In genomic region chr9:113578279-113578865, GRCh38 we compare ENCODE assay signal across 1 cellular context.
TF ChIP-seq lines count a peak whose summit lies in the region.

No MANE protein-coding gene starts in this region.

TF ChIP-seq in GM23338, 12 proteins besides CTCF, POLR2A, EP300 and RAD21 (continued from another document):
- no peak for TF ChIP-seq ZNF462 (CRISPR knock-in tag; IDR thresholded peaks at IDR 0.05)
- no peak for TF ChIP-seq POLR2AphosphoS5 (IDR thresholded peaks at IDR 0.05; ENCODE audit: low read depth)
- TF ChIP-seq, protein P1, sequence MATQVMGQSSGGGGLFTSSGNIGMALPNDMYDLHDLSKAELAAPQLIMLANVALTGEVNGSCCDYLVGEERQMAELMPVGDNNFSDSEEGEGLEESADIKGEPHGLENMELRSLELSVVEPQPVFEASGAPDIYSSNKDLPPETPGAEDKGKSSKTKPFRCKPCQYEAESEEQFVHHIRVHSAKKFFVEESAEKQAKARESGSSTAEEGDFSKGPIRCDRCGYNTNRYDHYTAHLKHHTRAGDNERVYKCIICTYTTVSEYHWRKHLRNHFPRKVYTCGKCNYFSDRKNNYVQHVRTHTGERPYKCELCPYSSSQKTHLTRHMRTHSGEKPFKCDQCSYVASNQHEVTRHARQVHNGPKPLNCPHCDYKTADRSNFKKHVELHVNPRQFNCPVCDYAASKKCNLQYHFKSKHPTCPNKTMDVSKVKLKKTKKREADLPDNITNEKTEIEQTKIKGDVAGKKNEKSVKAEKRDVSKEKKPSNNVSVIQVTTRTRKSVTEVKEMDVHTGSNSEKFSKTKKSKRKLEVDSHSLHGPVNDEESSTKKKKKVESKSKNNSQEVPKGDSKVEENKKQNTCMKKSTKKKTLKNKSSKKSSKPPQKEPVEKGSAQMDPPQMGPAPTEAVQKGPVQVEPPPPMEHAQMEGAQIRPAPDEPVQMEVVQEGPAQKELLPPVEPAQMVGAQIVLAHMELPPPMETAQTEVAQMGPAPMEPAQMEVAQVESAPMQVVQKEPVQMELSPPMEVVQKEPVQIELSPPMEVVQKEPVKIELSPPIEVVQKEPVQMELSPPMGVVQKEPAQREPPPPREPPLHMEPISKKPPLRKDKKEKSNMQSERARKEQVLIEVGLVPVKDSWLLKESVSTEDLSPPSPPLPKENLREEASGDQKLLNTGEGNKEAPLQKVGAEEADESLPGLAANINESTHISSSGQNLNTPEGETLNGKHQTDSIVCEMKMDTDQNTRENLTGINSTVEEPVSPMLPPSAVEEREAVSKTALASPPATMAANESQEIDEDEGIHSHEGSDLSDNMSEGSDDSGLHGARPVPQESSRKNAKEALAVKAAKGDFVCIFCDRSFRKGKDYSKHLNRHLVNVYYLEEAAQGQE (IDR thresholded peaks at IDR 0.05; ENCODE audit: unreplicated experiment), result no peak
